Comparison of ENCODE assay signal across 17 cellular contexts in the genomic region with DNA sequence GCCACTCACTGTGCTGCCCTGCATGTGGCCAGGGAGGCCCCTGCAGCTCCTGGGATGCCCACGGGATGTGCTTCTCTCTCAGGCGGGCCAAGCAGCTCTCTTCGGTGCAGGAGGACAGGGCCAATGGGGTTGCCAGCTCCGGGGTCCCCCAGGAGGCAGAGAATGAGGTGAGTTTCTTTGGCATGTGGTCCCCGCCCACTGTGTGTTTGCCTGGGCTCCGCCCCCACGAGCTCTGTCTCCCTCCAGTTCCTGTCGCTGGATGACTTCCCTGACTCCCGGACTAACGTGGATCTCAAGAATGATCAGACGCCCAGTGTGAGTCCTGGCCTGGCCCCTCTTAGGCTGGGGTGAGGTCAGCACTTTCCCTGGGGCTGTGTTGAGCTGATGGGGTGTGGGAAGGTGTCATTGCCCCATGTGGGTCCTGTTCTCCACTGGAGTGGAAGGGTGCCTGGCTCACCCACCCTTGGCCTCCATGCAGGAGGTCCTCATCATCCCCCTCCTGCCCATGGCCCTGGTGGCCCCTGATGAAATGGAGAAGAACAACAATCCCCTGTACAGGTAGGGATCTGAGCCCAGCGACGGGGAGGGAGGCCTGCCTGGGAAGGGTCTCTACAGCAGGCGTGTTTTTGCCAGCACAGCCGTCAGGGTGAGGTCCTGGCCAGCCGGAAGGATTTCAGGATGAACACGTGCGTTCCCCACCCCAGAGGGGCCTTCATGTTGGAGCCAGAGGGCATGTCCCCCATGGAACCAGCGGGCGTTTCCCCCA. TPM values are rescaled to one million over a fixed set of nuclear protein-coding genes. Genes with fewer than 3 reads are reported as not detected.
A peak's percentile ranks its signal among the peaks of the same experiment; 100 is the strongest.
DNase-seq lines count a peak whose midpoint lies in the region; ATAC-seq and TF ChIP-seq lines count a peak whose summit lies in the region.
"Had no signal": no experiment of that assay in that cellular context is flagged by ENCODE, and none has a peak within 500 bp of the region (broad histone marks: within the 10 kb centered on the region; RNA-seq: fewer than 3 reads in every experiment).

No MANE protein-coding gene starts in this region.

- no peaks in the 10 kb centered on the region for H3K27me3 Mint-ChIP-seq in WTC11 (ENCODE audit: low read depth)
- H3K27me3 Mint-ChIP-seq: CD4-positive, alpha-beta memory T cell; IgD-negative memory B cell had no signal

- no peaks in the 10 kb centered on the region for H3K9me2 ChIP-seq in PC-3 (replicated peaks; ENCODE audit: low read length)

- intact Hi-C loops in right cardiac atrium (cut with DNase I) (no loop called here), Right ventricle myocardium superior (cut with DNase I) (no loop called here), PC-3 (cut with micrococcal nuclease) (no loop called here)

- H3K4me1 ChIP-seq in right cardiac atrium (ENCODE audit: control insufficient read depth, insufficient read depth, low read length) (no peaks in the 10 kb centered on the region), PC-3 (ENCODE audit: insufficient read depth, low read length) (no peaks in the 10 kb centered on the region)
- H3K4me1 ChIP-seq: BE2C had no signal

- H3K4me2 ChIP-seq in PC-3 (ENCODE audit: low read length) = no peak overlapping the region

- H3F3A ChIP-seq in PC-3 (ENCODE audit: low read length, unreplicated experiment) = no peaks in the 10 kb centered on the region

- H3K79me2 ChIP-seq in PC-3 (ENCODE audit: low read length) = peaks cover 27% of the 10 kb centered on the region

- H3K9me3 ChIP-seq in right cardiac atrium (ENCODE audit: control insufficient read depth, low read length) = no peaks in the 10 kb centered on the region
- no peaks in the 10 kb centered on the region for H3K9me3 ChIP-seq in PC-3 (ENCODE audit: low read length)
- H3K9me3 ChIP-seq: BE2C had no signal

- BruUV-seq in PC-3 (replicated peaks; lab: Mats Ljungman, UMichigan) = no TSS peak

- H3K36me3 ChIP-seq in PC-3 (ENCODE audit: low read depth, low read length) = no peaks in the 10 kb centered on the region; the same call in 1 of the 2 replicates

- no peak overlapping the region for H2AFZ ChIP-seq in PC-3 (ENCODE audit: low read length)

- peaks cover 15% of the 10 kb centered on the region for H3K36me3 Mint-ChIP-seq in WTC11
- H3K36me3 Mint-ChIP-seq: IgD-negative memory B cell had no signal

- no peak for TF ChIP-seq CTCF in WTC11 (IDR thresholded peaks at IDR 0.05)
- no peak for TF ChIP-seq CTCF in PC-3 (conservative IDR thresholded peaks at IDR 0.05; ENCODE audit: low read depth, low read length)

- no peaks in the 10 kb centered on the region for H3K9me3 Mint-ChIP-seq in WTC11
- H3K9me3 Mint-ChIP-seq: CD4-positive, alpha-beta memory T cell; IgD-negative memory B cell had no signal

- H3K27me3 ChIP-seq in right cardiac atrium (ENCODE audit: control insufficient read depth, insufficient read depth) (no peaks in the 10 kb centered on the region), PC-3 (ENCODE audit: low read length) (no peaks in the 10 kb centered on the region)
- H3K27me3 ChIP-seq: BE2C had no signal

- H3K27ac ChIP-seq in right cardiac atrium (ENCODE audit: low read length) (no peak overlapping the region), PC-3 (ENCODE audit: low read length) (no peak overlapping the region)
- H3K27ac ChIP-seq: C4-2B had no signal

- DNase-seq in right cardiac atrium = peak in 2 of 3 donors; percentile 36 to 44
- DNase-seq in Right ventricle myocardium superior = no peak
- DNase-seq in WTC11 (ENCODE audit: low spot score) = no peak
- DNase-seq in islet precursor cell = peak; percentile 47
- no peak for DNase-seq in PC-3
- DNase-seq in SHP77 treated with DMSO at 0.1 percent for 48 hours (lab: John Stamatoyannopoulos, UW) = no peak
- DNase-seq: BE2C; CD4-positive, alpha-beta memory T cell; DMS153; DND-41; GDM1 had no signal

- WGBS in right cardiac atrium = 82% methylated on average over 20 of the region's 20 CpGs

- H4K20me1 ChIP-seq in PC-3 (ENCODE audit: low read length) = no peaks in the 10 kb centered on the region

- H3K4me3 Mint-ChIP-seq in WTC11 = no peak overlapping the region
- H3K4me3 Mint-ChIP-seq: CD4-positive, alpha-beta memory T cell; IgD-negative memory B cell had no signal

- H3K27ac Mint-ChIP-seq in WTC11 = no peak overlapping the region
- H3K27ac Mint-ChIP-seq: IgD-negative memory B cell had no signal

- CTCF ChIA-PET in WTC11 (lab: Charles Lee) (interaction anchor here (0.8 to 0.9 kb wide), 3 partner anchors 8 to 103 kb away, joined by 3 read pairs; partner anchors contain the start of gene SCO2), PC-3 (lab: Charles Lee) (no interaction called here)

- H3K9ac ChIP-seq in PC-3 (ENCODE audit: low read length) = no peak overlapping the region

- H3K4me3 ChIP-seq in right cardiac atrium (ENCODE audit: low read length) (no peak overlapping the region), PC-3 (ENCODE audit: low read length) (no peak overlapping the region)

- H3K4me1 Mint-ChIP-seq in WTC11 = no peaks in the 10 kb centered on the region

- POLR2A ChIA-PET in WTC11 (lab: Charles Lee) (no interaction called here), PC-3 (lab: Charles Lee; ENCODE audit: unreplicated experiment) (no interaction called here)

- no peak for ATAC-seq in right cardiac atrium
- no peak for ATAC-seq in Right ventricle myocardium superior (ENCODE audit: poor library complexity)
- peak; percentile 67 for ATAC-seq in WTC11
- ATAC-seq in PC-3 = no peak
- no peak for ATAC-seq in GM19351 (IDR thresholded peaks at IDR 0.05; ENCODE audit: unreplicated experiment)
- ATAC-seq: HCT116 had no signal

TF ChIP-seq in WTC11, 78 proteins besides CTCF, POLR2A, EP300 and RAD21:
- TF ChIP-seq JAZF1 (CRISPR knock-in tag; IDR thresholded peaks at IDR 0.05) (no peak), TP53 (CRISPR knock-in tag; IDR thresholded peaks at IDR 0.05) (no peak), GRHL2 (CRISPR knock-in tag; IDR thresholded peaks at IDR 0.05; ENCODE audit: insufficient replicate concordance, severe bottlenecking) (no peak), SOX15 (CRISPR knock-in tag; IDR thresholded peaks at IDR 0.05) (no peak)
- TF ChIP-seq, protein P1, sequence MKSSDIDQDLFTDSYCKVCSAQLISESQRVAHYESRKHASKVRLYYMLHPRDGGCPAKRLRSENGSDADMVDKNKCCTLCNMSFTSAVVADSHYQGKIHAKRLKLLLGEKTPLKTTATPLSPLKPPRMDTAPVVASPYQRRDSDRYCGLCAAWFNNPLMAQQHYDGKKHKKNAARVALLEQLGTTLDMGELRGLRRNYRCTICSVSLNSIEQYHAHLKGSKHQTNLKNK (CRISPR knock-in tag; IDR thresholded peaks at IDR 0.05) = no peak
- TF ChIP-seq, protein P2, sequence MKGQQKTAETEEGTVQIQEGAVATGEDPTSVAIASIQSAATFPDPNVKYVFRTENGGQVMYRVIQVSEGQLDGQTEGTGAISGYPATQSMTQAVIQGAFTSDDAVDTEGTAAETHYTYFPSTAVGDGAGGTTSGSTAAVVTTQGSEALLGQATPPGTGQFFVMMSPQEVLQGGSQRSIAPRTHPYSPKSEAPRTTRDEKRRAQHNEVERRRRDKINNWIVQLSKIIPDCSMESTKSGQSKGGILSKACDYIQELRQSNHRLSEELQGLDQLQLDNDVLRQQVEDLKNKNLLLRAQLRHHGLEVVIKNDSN (CRISPR knock-in tag; IDR thresholded peaks at IDR 0.05) = no peak
- TF ChIP-seq, protein P3, sequence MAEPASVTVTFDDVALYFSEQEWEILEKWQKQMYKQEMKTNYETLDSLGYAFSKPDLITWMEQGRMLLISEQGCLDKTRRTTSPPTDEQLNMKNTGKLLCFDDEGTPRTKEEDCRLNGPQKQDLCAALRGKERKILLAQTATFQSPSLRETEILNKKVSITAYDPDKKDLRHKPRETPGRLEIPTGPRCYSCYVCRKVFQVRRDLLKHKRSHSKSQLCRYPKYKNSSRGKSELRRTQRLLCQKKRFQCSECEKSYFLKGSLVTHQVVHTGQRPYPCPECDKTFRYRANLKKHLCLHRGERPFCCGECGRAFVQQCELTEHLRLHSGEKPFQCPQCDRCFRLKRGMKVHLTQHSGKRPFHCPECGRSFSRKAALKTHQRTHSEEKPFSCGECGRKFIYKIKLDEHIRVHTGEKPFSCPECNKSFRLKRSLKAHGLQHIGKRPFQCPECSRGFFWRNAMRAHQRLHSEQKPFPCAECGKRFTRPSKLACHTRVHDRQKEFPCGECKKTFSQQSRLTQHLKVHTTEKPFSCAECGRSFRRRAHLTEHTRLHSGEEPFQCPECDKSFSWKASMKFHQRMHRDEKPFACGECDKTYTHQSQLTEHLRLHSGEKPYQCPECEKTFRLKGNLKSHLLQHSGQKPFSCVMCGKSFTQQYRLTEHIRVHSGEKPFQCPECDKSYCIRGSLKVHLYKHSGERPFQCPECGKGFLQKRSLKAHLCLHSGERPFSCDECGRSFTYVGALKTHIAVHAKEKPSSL (CRISPR knock-in tag; conservative IDR thresholded peaks at IDR 0.05) = no peak
TF ChIP-seq in WTC11: peak in this region for 0.

RNA-seq across cellular contexts. Expression of gene SCO2, which starts 7.7 kb away (rescaled TPM):
- total RNA-seq in right cardiac atrium (1 to 10 TPM in 2 of 4 donors, not detected in 2; 1.4 to 2.2 TPM), Right ventricle myocardium superior (not detected), WTC11 (2021) (1.5 to 5.5 TPM in 2 of 3 replicates, not detected in the other), PC-3 (2014; rRNA removed) (5.7 and 5.8 TPM in 2 replicates)
- not detected for polyA plus RNA-seq in right cardiac atrium
- total RNA-seq: CD4-positive, alpha-beta memory T cell; H1 had no signal

RNA-seq across cellular contexts. Expression of gene NCAPH2, which starts 9.7 kb away (rescaled TPM):
- total RNA-seq in right cardiac atrium = 10 to 100 TPM; 23.3 to 35.0 (median 28.6) TPM
- polyA plus RNA-seq in right cardiac atrium = 29.1 TPM
- total RNA-seq in Right ventricle myocardium superior = 28.8 TPM
- 69.8 to 78.4 TPM (median 70.3 TPM) in 3 replicates for total RNA-seq in WTC11 (2021)
- 75.4 and 92.1 TPM in 2 replicates for total RNA-seq in PC-3 (2014; rRNA removed)

RNA-seq across cellular contexts. Expression of gene LMF2, which starts 10.2 kb away (rescaled TPM):
- total RNA-seq in right cardiac atrium = 10 to 100 TPM; 32.2 to 33.7 (median 33.3) TPM
- polyA plus RNA-seq in right cardiac atrium = 29.0 TPM
- total RNA-seq in Right ventricle myocardium superior = 25.3 TPM
- 38.1 to 43.7 TPM (median 39.8 TPM) in 3 replicates for total RNA-seq in WTC11 (2021)
- 42.4 and 52.2 TPM in 2 replicates for total RNA-seq in PC-3 (2014; rRNA removed)

RNA-seq across cellular contexts. Expression of gene TYMP, which starts 12.1 kb away (rescaled TPM):
- 10 to 100 TPM; 14.6 to 35.5 (median 19.3) TPM for total RNA-seq in right cardiac atrium
- 18.5 TPM for polyA plus RNA-seq in right cardiac atrium
- total RNA-seq in Right ventricle myocardium superior = 11.8 TPM
- 1.2 to 1.8 TPM (median 1.5 TPM) in 3 replicates for total RNA-seq in WTC11 (2021)
- total RNA-seq in PC-3 (2014; rRNA removed) = 12.3 and 21.8 TPM in 2 replicates

RNA-seq across cellular contexts. Expression of gene KLHDC7B, which starts 28.0 kb away (rescaled TPM):
- total RNA-seq in right cardiac atrium (under 1 TPM in 3 of 4 donors, not detected in 1; 0.08 to 0.14 (median 0.09) TPM), Right ventricle myocardium superior (not detected), WTC11 (2021) (not detected in 3 replicates), PC-3 (2014; rRNA removed) (0.35 TPM in 1 of 2 replicates, not detected in the other)
- polyA plus RNA-seq in right cardiac atrium = not detected
- total RNA-seq: H1, HT1080 had no signal
- polyA plus RNA-seq: H1 had no signal

Comparison
In these comparisons a context has a peak if more than half of its experiments do, and no peak if none do; other contexts are left out.
1. DNase-seq: peak in right cardiac atrium (2 of 3) and islet precursor cell (single experiment); none in Right ventricle myocardium superior (single experiment), WTC11 (single experiment), PC-3 (single experiment) and SHP77 treated with DMSO at 0.1 percent for 48 hours (single experiment).